ENCODE assay signal across 15 cellular contexts in the genomic region with DNA sequence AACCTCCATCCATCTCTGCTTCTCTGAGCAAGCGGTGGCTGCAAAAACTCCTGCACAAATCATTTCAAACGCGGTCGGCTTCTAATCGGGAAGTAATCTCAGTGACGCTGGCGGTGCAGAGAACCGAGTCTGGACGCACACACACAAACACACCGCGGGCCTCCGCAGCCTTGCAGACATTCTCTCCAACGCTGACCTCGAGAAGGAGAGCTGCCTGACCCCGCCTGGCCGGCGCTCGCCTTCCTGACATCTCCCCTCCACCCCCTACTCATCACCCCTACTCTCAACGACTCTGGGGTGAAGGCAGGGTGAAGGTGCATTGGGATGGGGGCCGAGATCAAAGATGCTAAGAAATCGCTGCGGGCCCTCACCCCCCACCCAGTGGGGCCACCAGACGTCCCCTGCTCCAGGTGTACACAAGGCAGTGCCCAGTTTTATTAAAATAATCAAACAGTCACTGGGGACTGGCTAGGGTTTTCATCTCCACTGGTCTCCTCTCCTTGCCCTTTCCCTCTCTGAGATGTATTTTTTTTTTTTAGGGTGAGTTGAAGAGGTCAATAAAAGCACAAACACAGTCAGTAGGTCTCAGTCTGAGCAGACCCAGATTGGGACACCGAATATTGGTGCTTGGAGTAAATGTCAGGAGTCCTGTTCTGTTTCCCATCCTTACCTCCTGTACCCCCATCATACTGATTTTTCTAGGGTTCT. TPM values are rescaled to one million over a fixed set of nuclear protein-coding genes. Genes with fewer than 3 reads are reported as not detected.
A peak's percentile ranks its signal among the peaks of the same experiment; 100 is the strongest.
DNase-seq lines count a peak whose midpoint lies in the region; ATAC-seq and TF ChIP-seq lines count a peak whose summit lies in the region.
"Had no signal": no experiment of that assay in that cellular context is flagged by ENCODE, and none has a peak within 500 bp of the region (broad histone marks: within the 10 kb centered on the region; RNA-seq: fewer than 3 reads in every experiment).

No MANE protein-coding gene starts in this region.

- H3K79me2 ChIP-seq in mammary epithelial cell (ENCODE audit: insufficient read depth, low read length) = no peaks in the 10 kb centered on the region

- DNase-seq in breast epithelium (ENCODE audit: low spot score in 2 of 2) (no peak), mammary epithelial cell (no peak), WTC11 (ENCODE audit: low spot score) (no peak), right atrium auricular region (ENCODE audit: low spot score) (no peak), upper lobe of left lung (peak in 1 of 2 donors; percentile 59), T-helper 17 cell (no peak), NCI-H146 (lab: John Stamatoyannopoulos, UW) (no peak)
- DNase-seq: adrenal gland, colonic mucosa, SK-N-SH, WERI-Rb-1 had no signal

- H3K36me3 ChIP-seq in breast epithelium (no peaks in the 10 kb centered on the region), mammary epithelial cell (ENCODE audit: insufficient read depth, low read length) (no peaks in the 10 kb centered on the region), right atrium auricular region (peaks cover 28% of the 10 kb centered on the region), upper lobe of left lung (no peaks in the 10 kb centered on the region)
- H3K36me3 ChIP-seq: adrenal gland, colonic mucosa, thoracic aorta, WERI-Rb-1 had no signal

- no peak overlapping the region for H2AFZ ChIP-seq in mammary epithelial cell (ENCODE audit: low read depth, low read length)

- CTCF ChIA-PET in mammary epithelial cell (lab: Charles Lee; ENCODE audit: low non-redundant PET) (no interaction called here), WTC11 (lab: Charles Lee) (interaction anchor here (0.5 to 2.2 kb wide), 3 partner anchors 9 to 240 kb away, joined by 3 to 9 read pairs (median 4); no protein-coding TSS in a partner anchor)

- no peaks in the 10 kb centered on the region for H4K20me1 ChIP-seq in mammary epithelial cell (ENCODE audit: insufficient read depth, low read length)

- H3K4me1 ChIP-seq in breast epithelium (no peaks in the 10 kb centered on the region), mammary epithelial cell (ENCODE audit: insufficient read depth, low read length) (no peaks in the 10 kb centered on the region), right atrium auricular region (peaks cover 0 to 27% of the 10 kb centered on the region in 2 donors), upper lobe of left lung (peaks cover 0 to 14% (median 10%) of the 10 kb centered on the region in 4 donors)
- H3K4me1 ChIP-seq: adrenal gland, colonic mucosa had no signal

- peak overlapping the region; percentile 53 to 74 (median 54) for H3K4me3 ChIP-seq in breast epithelium
- H3K4me3 ChIP-seq in mammary epithelial cell (replicated peaks in 1 of 3; ENCODE audit: insufficient read depth in 1 of 3, low read depth in 2 of 3, low read length in 3 of 3) = no peak overlapping the region
- peak overlapping the region; percentile 51 to 64 for H3K4me3 ChIP-seq in right atrium auricular region
- H3K4me3 ChIP-seq in upper lobe of left lung = peak overlapping the region in 3 of 4 donors; percentile 37 to 53 (median 53)
- H3K4me3 ChIP-seq: adrenal gland, colonic mucosa had no signal

- no peak overlapping the region for H3K27ac Mint-ChIP-seq in WTC11
- no peak overlapping the region for H3K27ac Mint-ChIP-seq in T-helper 17 cell

- intact Hi-C loops in breast epithelium (cut with DNase I; ENCODE audit: low total_unique reads) (no loop called here), mammary epithelial cell (cut with micrococcal nuclease) (no loop called here)

- peaks cover 88% of the 10 kb centered on the region for H3K4me1 Mint-ChIP-seq in WTC11
- peaks cover 10% of the 10 kb centered on the region for H3K4me1 Mint-ChIP-seq in T-helper 17 cell

- H3K27me3 ChIP-seq in breast epithelium (peaks cover 0 to 94% of the 10 kb centered on the region in 2 donors), mammary epithelial cell (ENCODE audit: insufficient read depth, low read length) (peaks cover 73% of the 10 kb centered on the region), right atrium auricular region (no peaks in the 10 kb centered on the region), upper lobe of left lung (peaks cover 0 to 63% (median 21%) of the 10 kb centered on the region in 4 donors)

- no peaks in the 10 kb centered on the region for H3K9me3 Mint-ChIP-seq in WTC11

- no peak overlapping the region for H3K9ac ChIP-seq in mammary epithelial cell (ENCODE audit: insufficient read depth, low read length)
- H3K9ac ChIP-seq: SK-N-SH had no signal

- no TSS peak for BruUV-seq in mammary epithelial cell (replicated peaks; lab: Mats Ljungman, UMichigan)

- H3K4me3 Mint-ChIP-seq in WTC11 = peak overlapping the region; percentile 58
- no peak overlapping the region for H3K4me3 Mint-ChIP-seq in T-helper 17 cell

- in situ Hi-C loops in mammary epithelial cell (cut with MboI; ENCODE audit: low sequenced_read_pairs in 2 of 2) = no loop called here

- TF ChIP-seq POLR2A in breast epithelium (IDR thresholded peaks at IDR 0.05) (no peak), upper lobe of left lung (IDR thresholded peaks at IDR 0.05) (no peak)

- H3K9me3 ChIP-seq in breast epithelium (no peaks in the 10 kb centered on the region), mammary epithelial cell (replicated peaks; ENCODE audit: insufficient read depth, low read length) (no peaks in the 10 kb centered on the region), right atrium auricular region (no peaks in the 10 kb centered on the region), upper lobe of left lung (no peaks in the 10 kb centered on the region), T-helper 17 cell (ENCODE audit: control insufficient read depth, low read length, poor library complexity, severe bottlenecking) (no peaks in the 10 kb centered on the region)
- H3K9me3 ChIP-seq: adrenal gland, colonic mucosa, SK-N-SH, thoracic aorta had no signal

- 10% methylated on average over 15 of the region's 24 CpGs for WGBS in mammary epithelial cell (ENCODE audit: low coverage, missing lambda C conversion rate)
- 2 to 6% methylated on average over 17 to 24 of the region's 24 CpGs for WGBS in upper lobe of left lung, 2 donors

- no peak for TF ChIP-seq EP300 in upper lobe of left lung (IDR thresholded peaks at IDR 0.05)

- TF ChIP-seq CTCF in breast epithelium (IDR thresholded peaks at IDR 0.05) = no peak
- TF ChIP-seq CTCF in mammary epithelial cell (conservative IDR thresholded peaks at IDR 0.05 in 1 of 2, IDR thresholded peaks at IDR 0.05 in 1 of 2; ENCODE audit: extremely low read depth in 1 of 2, insufficient read depth in 1 of 2, low read depth in 1 of 2, low read length in 2 of 2) = no peak
- TF ChIP-seq CTCF in WTC11 (IDR thresholded peaks at IDR 0.05) = no peak
- no peak for TF ChIP-seq CTCF in right atrium auricular region (IDR thresholded peaks at IDR 0.05)
- TF ChIP-seq CTCF in upper lobe of left lung (IDR thresholded peaks at IDR 0.05) = no peak

- H3K27ac ChIP-seq in breast epithelium (peak overlapping the region; percentile 40 to 93), mammary epithelial cell (ENCODE audit: insufficient read depth, low read depth, low read length) (no peak overlapping the region), right atrium auricular region (peak overlapping the region; percentile 88 to 90), upper lobe of left lung (peak overlapping the region; percentile 77 to 89 (median 86))
- H3K27ac ChIP-seq: adrenal gland, colonic mucosa, thoracic aorta, WERI-Rb-1 had no signal

- H3K36me3 Mint-ChIP-seq in WTC11 (no peaks in the 10 kb centered on the region), T-helper 17 cell (ENCODE audit: low read depth) (peaks cover 11% of the 10 kb centered on the region)

- H3K4me2 ChIP-seq in mammary epithelial cell (ENCODE audit: insufficient read depth, low read depth, low read length) = no peak overlapping the region

- ATAC-seq in WTC11 = no peak
- no peak for ATAC-seq in upper lobe of left lung (ENCODE audit: low FRiP score in 2 of 2)
- ATAC-seq in T-helper 17 cell = no peak
- ATAC-seq in GM18868 (IDR thresholded peaks at IDR 0.05; ENCODE audit: unreplicated experiment) = no peak
- ATAC-seq: esophagus mucosa had no signal

- POLR2A ChIA-PET in WTC11 (lab: Charles Lee) = no interaction called here

- dilution Hi-C loops in mammary epithelial cell (cut with HindIII; ENCODE audit: low sequenced_read_pairs) = no loop called here

- peaks cover 100% of the 10 kb centered on the region for H3K27me3 Mint-ChIP-seq in WTC11 (ENCODE audit: low read depth)
- peaks cover 99% of the 10 kb centered on the region for H3K27me3 Mint-ChIP-seq in T-helper 17 cell

TF ChIP-seq in WTC11, 78 proteins besides CTCF, POLR2A, EP300 and RAD21 (continues in another document):
- TF ChIP-seq OVOL2 (CRISPR knock-in tag; IDR thresholded peaks at IDR 0.05; ENCODE audit: borderline replicate concordance) (no peak), JUN (CRISPR knock-in tag; IDR thresholded peaks at IDR 0.05) (no peak), CBFB (CRISPR knock-in tag; IDR thresholded peaks at IDR 0.05; ENCODE audit: low read depth) (no peak), CREB1 (CRISPR knock-in tag; IDR thresholded peaks at IDR 0.05) (no peak), CREM (CRISPR knock-in tag; IDR thresholded peaks at IDR 0.05) (no peak), GABPB1 (CRISPR knock-in tag; IDR thresholded peaks at IDR 0.05) (no peak)
- TF ChIP-seq, protein P1, sequence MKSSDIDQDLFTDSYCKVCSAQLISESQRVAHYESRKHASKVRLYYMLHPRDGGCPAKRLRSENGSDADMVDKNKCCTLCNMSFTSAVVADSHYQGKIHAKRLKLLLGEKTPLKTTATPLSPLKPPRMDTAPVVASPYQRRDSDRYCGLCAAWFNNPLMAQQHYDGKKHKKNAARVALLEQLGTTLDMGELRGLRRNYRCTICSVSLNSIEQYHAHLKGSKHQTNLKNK (CRISPR knock-in tag; IDR thresholded peaks at IDR 0.05) = no peak
- TF ChIP-seq, protein P2, sequence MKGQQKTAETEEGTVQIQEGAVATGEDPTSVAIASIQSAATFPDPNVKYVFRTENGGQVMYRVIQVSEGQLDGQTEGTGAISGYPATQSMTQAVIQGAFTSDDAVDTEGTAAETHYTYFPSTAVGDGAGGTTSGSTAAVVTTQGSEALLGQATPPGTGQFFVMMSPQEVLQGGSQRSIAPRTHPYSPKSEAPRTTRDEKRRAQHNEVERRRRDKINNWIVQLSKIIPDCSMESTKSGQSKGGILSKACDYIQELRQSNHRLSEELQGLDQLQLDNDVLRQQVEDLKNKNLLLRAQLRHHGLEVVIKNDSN (CRISPR knock-in tag; IDR thresholded peaks at IDR 0.05) = no peak

RNA-seq across cellular contexts. Expression of a gene that starts 0.5 kb away (rescaled TPM):
- total RNA-seq in breast epithelium (10 to 100 TPM in 1 of 3 donors, 1 to 10 TPM in 2; 2.2 to 10.2 (median 6.2) TPM), mammary epithelial cell (not detected), WTC11 (2021) (0.21 to 0.33 TPM (median 0.21 TPM) in 3 replicates), right atrium auricular region (100 to 1,000 TPM; 238 to 345 TPM), upper lobe of left lung (10 to 100 TPM in 5 of 6 donors, 1 to 10 TPM in 1; 9.7 to 24.0 (median 17.9) TPM), T-helper 17 cell (not detected)
- not detected for polyA plus RNA-seq in mammary epithelial cell
- polyA minus RNA-seq in mammary epithelial cell = not detected
- total RNA-seq: colonic mucosa, osteocyte had no signal
- polyA plus RNA-seq: SK-N-SH had no signal

Comparison
In these comparisons a context has a peak if more than half of its experiments do, and no peak if none do; other contexts are left out.
1. H3K4me3 ChIP-seq: peak in breast epithelium (3 of 3), right atrium auricular region (2 of 2) and upper lobe of left lung (3 of 4); none in mammary epithelial cell (0 of 3).
2. RNA of a gene that starts 0.5 kb away (total RNA-seq): 238 to 345 TPM in right atrium auricular region; 9.7 to 24.0 TPM in upper lobe of left lung, 2.2 to 10.2 TPM in breast epithelium, 0.21 to 0.33 TPM in WTC11, not detected in mammary epithelial cell and not detected in T-helper 17 cell; every median in the first group is over 4 times any median in the second.